ENCODE assay signal across 8 cellular contexts in genomic region chr7:6106140-6106904, GRCh38. TPM values are rescaled to one million over a fixed set of nuclear protein-coding genes. Genes with fewer than 3 reads are reported as not detected.
A peak's percentile ranks its signal among the peaks of the same experiment; 100 is the strongest.
DNase-seq lines count a peak whose midpoint lies in the region; ATAC-seq and TF ChIP-seq lines count a peak whose summit lies in the region.

No MANE protein-coding gene starts in this region.

- DNase-seq in CD4-positive, CD25-positive, alpha-beta regulatory T cell = peak; percentile 9 to 73 (median 45)
- DNase-seq in HS-5 (ENCODE audit: low read depth) = peak; percentile 30
- peak in 2 of 3 donors; percentile 9 to 21 for DNase-seq in T-helper 17 cell
- peak; percentile 74 for DNase-seq in choroid plexus epithelial cell (ENCODE audit: low read depth)
- no peak for DNase-seq in tibial artery

- peaks cover 24% of the 10 kb centered on the region for H3K4me1 ChIP-seq in CD4-positive, CD25-positive, alpha-beta regulatory T cell (ENCODE audit: control insufficient read depth, insufficient read depth, low read length, poor library complexity, severe bottlenecking)
- H3K4me1 ChIP-seq in mononuclear cell (ENCODE audit: insufficient read depth, low read length) = peaks cover 19% of the 10 kb centered on the region
- peaks cover 0 to 18% (median 11%) of the 10 kb centered on the region in 4 donors for H3K4me1 ChIP-seq in tibial artery

- peak overlapping the region; percentile 88 for H3K27ac ChIP-seq in CD4-positive, CD25-positive, alpha-beta regulatory T cell (ENCODE audit: insufficient read depth, low read length, poor library complexity, severe bottlenecking)
- peak overlapping the region; percentile 76 to 93 for H3K27ac ChIP-seq in tibial artery

- H3K36me3 Mint-ChIP-seq in CD4-positive, CD25-positive, alpha-beta regulatory T cell = peaks cover 10% of the 10 kb centered on the region
- H3K36me3 Mint-ChIP-seq in T-helper 17 cell (ENCODE audit: low read depth) = peaks cover 2% of the 10 kb centered on the region

- H3K9me3 Mint-ChIP-seq in CD4-positive, CD25-positive, alpha-beta regulatory T cell = no peaks in the 10 kb centered on the region

- no peaks in the 10 kb centered on the region for H3K27me3 ChIP-seq in CD4-positive, CD25-positive, alpha-beta regulatory T cell (ENCODE audit: control insufficient read depth, insufficient read depth, low read length)
- no peaks in the 10 kb centered on the region for H3K27me3 ChIP-seq in mononuclear cell (ENCODE audit: insufficient read depth, low read length)
- H3K27me3 ChIP-seq in tibial artery = no peaks in the 10 kb centered on the region

- peak overlapping the region; percentile 95 for H3K4me3 ChIP-seq in CD4-positive, CD25-positive, alpha-beta regulatory T cell (ENCODE audit: low read depth, low read length)
- H3K4me3 ChIP-seq in choroid plexus epithelial cell (ENCODE audit: low read depth, low read length) = peak overlapping the region; percentile 87
- H3K4me3 ChIP-seq in mononuclear cell (ENCODE audit: low read length) = peak overlapping the region; percentile 68
- H3K4me3 ChIP-seq in tibial artery = peak overlapping the region; percentile 71 to 89

- ATAC-seq in CD4-positive, CD25-positive, alpha-beta regulatory T cell (ENCODE audit: low read depth in 2 of 2) = no peak
- no peak for ATAC-seq in T-helper 17 cell
- no peak for ATAC-seq in HG03439 (IDR thresholded peaks at IDR 0.05; ENCODE audit: unreplicated experiment)
- no peak for ATAC-seq in HG03025 (IDR thresholded peaks at IDR 0.05; ENCODE audit: low FRiP score, unreplicated experiment)

- H3K27ac Mint-ChIP-seq in CD4-positive, CD25-positive, alpha-beta regulatory T cell = peak overlapping the region; percentile 87 to 96 (median 92)
- peak overlapping the region; percentile 90 for H3K27ac Mint-ChIP-seq in T-helper 17 cell

- no peaks in the 10 kb centered on the region for H3K27me3 Mint-ChIP-seq in CD4-positive, CD25-positive, alpha-beta regulatory T cell
- H3K27me3 Mint-ChIP-seq in T-helper 17 cell = no peaks in the 10 kb centered on the region

- intact Hi-C loops in tibial artery (cut with DNase I; ENCODE audit: low total_unique reads) = no loop called here

- H3K4me3 Mint-ChIP-seq in CD4-positive, CD25-positive, alpha-beta regulatory T cell = peak overlapping the region; percentile 92 to 99 (median 94)
- H3K4me3 Mint-ChIP-seq in T-helper 17 cell = peak overlapping the region; percentile 91

- peaks cover 4% of the 10 kb centered on the region for H3K36me3 ChIP-seq in CD4-positive, CD25-positive, alpha-beta regulatory T cell (ENCODE audit: control insufficient read depth, insufficient read depth, low read length)
- peaks cover 0 to 5% (median 0%) of the 10 kb centered on the region in 3 donors for H3K36me3 ChIP-seq in tibial artery

- H3K4me1 Mint-ChIP-seq in CD4-positive, CD25-positive, alpha-beta regulatory T cell = peaks cover 20 to 50% (median 28%) of the 10 kb centered on the region in 4 donors
- peaks cover 23% of the 10 kb centered on the region for H3K4me1 Mint-ChIP-seq in T-helper 17 cell

- TF ChIP-seq CTCF in choroid plexus epithelial cell (conservative IDR thresholded peaks at IDR 0.05; ENCODE audit: low read depth, low read length) (peak; percentile 59), tibial artery (IDR thresholded peaks at IDR 0.05) (peak; percentile 20 to 27)

- no peaks in the 10 kb centered on the region for H3K9me3 ChIP-seq in CD4-positive, CD25-positive, alpha-beta regulatory T cell (ENCODE audit: control insufficient read depth in 2 of 2, low read length in 2 of 2)
- H3K9me3 ChIP-seq in T-helper 17 cell (ENCODE audit: control insufficient read depth, low read length, poor library complexity, severe bottlenecking) = no peaks in the 10 kb centered on the region
- no peaks in the 10 kb centered on the region for H3K9me3 ChIP-seq in mononuclear cell (ENCODE audit: low read depth, low read length)
- H3K9me3 ChIP-seq in tibial artery = no peaks in the 10 kb centered on the region

RNA-seq across cellular contexts. Expression of gene USP42, which starts 1.6 kb away (rescaled TPM):
- total RNA-seq in CD4-positive, CD25-positive, alpha-beta regulatory T cell = 45.3 TPM
- 1 to 10 TPM; 3.9 to 9.0 (median 8.2) TPM for polyA plus RNA-seq in CD4-positive, CD25-positive, alpha-beta regulatory T cell
- total RNA-seq in T-helper 17 cell = 10 to 100 TPM; 33.9 to 35.1 TPM
- total RNA-seq in mononuclear cell = 22.0 TPM

RNA-seq across cellular contexts. Expression of gene EIF2AK1, which starts 47.3 kb away (rescaled TPM):
- 65.1 TPM for total RNA-seq in CD4-positive, CD25-positive, alpha-beta regulatory T cell
- 10 to 100 TPM; 72.3 to 86.5 (median 78.4) TPM for polyA plus RNA-seq in CD4-positive, CD25-positive, alpha-beta regulatory T cell
- 100 to 1,000 TPM in 1 of 2 donors, 10 to 100 TPM in 1; 62.1 to 116 TPM for total RNA-seq in T-helper 17 cell
- 173 TPM for total RNA-seq in mononuclear cell

Comparison
In these comparisons a context has a peak if more than half of its experiments do, and no peak if none do; other contexts are left out.
1. DNase-seq: peak in CD4-positive, CD25-positive, alpha-beta regulatory T cell (3 of 3), HS-5 (single experiment), T-helper 17 cell (2 of 3) and choroid plexus epithelial cell (single experiment); none in tibial artery (0 of 2).
2. Peak in every context shown above with its lines, with median percentiles within 50 percentile points of each other: H3K4me3 ChIP-seq.